In the genomic region with DNA sequence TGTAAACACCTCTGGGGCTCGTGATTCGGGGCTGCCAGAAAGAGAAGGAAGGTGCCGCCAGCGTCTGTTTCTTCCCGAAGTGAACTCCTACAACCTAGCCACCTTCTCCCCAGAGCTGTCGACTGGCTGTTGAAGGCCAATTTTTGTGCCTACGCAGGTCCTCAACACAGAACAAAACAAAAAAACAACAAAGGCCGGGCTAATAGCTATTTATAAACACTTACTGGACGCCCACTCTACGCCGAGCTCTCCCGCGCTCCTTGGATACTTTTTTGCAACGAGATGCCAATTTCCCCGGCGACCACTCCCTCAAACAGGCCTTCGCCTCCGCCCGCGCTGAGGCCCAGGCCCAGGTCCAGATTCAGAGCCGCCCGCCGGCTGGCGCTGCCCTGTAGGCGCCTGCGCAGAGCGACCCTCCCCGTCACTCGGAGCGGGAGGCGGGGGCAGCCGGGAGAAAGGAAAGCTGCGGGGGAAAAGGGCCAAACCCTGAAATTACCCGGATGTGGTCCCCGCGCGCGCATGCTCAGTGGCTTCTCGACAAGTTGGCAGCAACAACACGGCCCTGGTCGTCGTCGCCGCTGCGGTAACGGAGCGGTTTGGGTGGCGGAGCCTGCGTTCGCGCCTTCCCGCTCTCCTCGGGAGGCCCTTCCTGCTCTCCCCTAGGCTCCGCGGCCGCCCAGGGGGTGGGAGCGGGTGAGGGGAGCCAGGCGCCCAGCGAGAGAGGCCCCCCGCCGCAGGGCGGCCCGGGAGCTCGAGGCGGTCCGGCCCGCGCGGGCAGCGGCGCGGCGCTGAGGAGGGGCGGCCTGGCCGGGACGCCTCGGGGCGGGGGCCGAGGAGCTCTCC, we compare ENCODE assay signal across 8 cellular contexts.
DNase-seq lines count a peak whose midpoint lies in the region; ATAC-seq lines count a peak whose summit lies in the region.

A gene (plus strand): TSS at position 520 of the 843 bp plus-strand sequence. CDS start 16,834 bp downstream, outside the sequence.

- H3K4me3 ChIP-seq in BLaER1 treated with 17β-estradiol and CSF1 and Interleukin-3, amounts not matched to agents 10 nM and 100 nM = peak within 1 kb of the TSS; percentile 75 to 95 (median 88)

- peak within 1 kb of the TSS; percentile 98 to 99 (median 99) for H3K9ac ChIP-seq in BLaER1 treated with 17β-estradiol and CSF1 and Interleukin-3, amounts not matched to agents 10 nM and 100 nM

- DNase-seq in NCI-H526 treated with DMSO at 0.1 percent for 48 hours (lab: John Stamatoyannopoulos, UW) (peak; percentile 92), cortex of kidney (lab: John Stamatoyannopoulos, UW) (peak; percentile 69), left kidney (ENCODE audit: low read depth, low spot score) (peak; percentile 99)
- peak; percentile 99 for DNase-seq in activated CD4-positive, alpha-beta T cell treated with anti-CD3 and anti-CD28 coated beads, Interleukin-2, amount 50 U/mL, for 1 hour
- DNase-seq in stimulated activated CD4-positive, alpha-beta T cell treated with anti-CD3 and anti-CD28 coated beads, Interleukin-1b, Interleukin-23, amount 100 ng/mL, for 48 hours = peak; percentile 97

- H3K27me3 ChIP-seq in BLaER1 treated with 17β-estradiol and CSF1 and Interleukin-3, amounts not matched to agents 10 nM and 100 nM = no peaks in the 10 kb centered on the region

- H3K9me3 ChIP-seq in BLaER1 treated with 17β-estradiol and CSF1 and Interleukin-3, amounts not matched to agents 10 nM and 100 nM (replicated peaks in 1 of 11) = peaks cover 0 to 5% (median 0%) of the 10 kb centered on the region in 11 experiments; a peak in 2 of 22 replicates

- H3K4me2 ChIP-seq in BLaER1 treated with 17β-estradiol and CSF1 and Interleukin-3, amounts not matched to agents 10 nM and 100 nM = peak within 1 kb of the TSS; percentile 77 to 97 (median 87)

- H3K27ac ChIP-seq in BLaER1 treated with 17β-estradiol and CSF1 and Interleukin-3, amounts not matched to agents 10 nM and 100 nM = peak within 1 kb of the TSS; percentile 97 to 100 (median 99)

- H3K36me3 ChIP-seq in BLaER1 treated with 17β-estradiol and CSF1 and Interleukin-3, amounts not matched to agents 10 nM and 100 nM = peaks cover 3 to 49% (median 32%) of the 10 kb centered on the region in 11 experiments; a peak in 17 of 22 replicates

- ATAC-seq in GM19351 (IDR thresholded peaks at IDR 0.05; ENCODE audit: unreplicated experiment) (peak; percentile 52), HG03520 (IDR thresholded peaks at IDR 0.05; ENCODE audit: unreplicated experiment) (peak; percentile 67)

- H3K4me1 ChIP-seq in BLaER1 treated with 17β-estradiol and CSF1 and Interleukin-3, amounts not matched to agents 10 nM and 100 nM = peaks cover 47 to 75% (median 57%) of the 10 kb centered on the region in 10 experiments

- H4K20me1 ChIP-seq in BLaER1 treated with 17β-estradiol and CSF1 and Interleukin-3, amounts not matched to agents 10 nM and 100 nM = peaks cover 41 to 63% (median 45%) of the 10 kb centered on the region in 11 experiments

Comparison
In these comparisons a context has a peak if more than half of its experiments do, and no peak if none do; other contexts are left out.
1. Peak in every context shown above with its lines: DNase-seq, ATAC-seq, H3K4me3 ChIP-seq and H3K27ac ChIP-seq.